Comparison of ENCODE assay signal across 15 cellular contexts in genomic region chr12:92914170-92914569, GRCh38. TPM values are rescaled to one million over a fixed set of nuclear protein-coding genes. Genes with fewer than 3 reads are reported as not detected.
DNase-seq lines count a peak whose midpoint lies in the region; ATAC-seq and TF ChIP-seq lines count a peak whose summit lies in the region.
"Had no signal": no experiment of that assay in that cellular context is flagged by ENCODE, and none has a peak within 500 bp of the region (broad histone marks: within the 10 kb centered on the region; RNA-seq: fewer than 3 reads in every experiment).

No MANE protein-coding gene starts in this region.

- no peaks in the 10 kb centered on the region for H3K27me3 ChIP-seq in CD8-positive, alpha-beta T cell (ENCODE audit: insufficient read depth, low read length)

- no peak overlapping the region for H3K4me3 Mint-ChIP-seq in CD14-positive monocyte
- H3K4me3 Mint-ChIP-seq in CD8-positive, alpha-beta T cell, result no peak overlapping the region
- no peak overlapping the region for H3K4me3 Mint-ChIP-seq in T-cell
- H3K4me3 Mint-ChIP-seq in naive thymus-derived CD8-positive, alpha-beta T cell, result no peak overlapping the region
- H3K4me3 Mint-ChIP-seq: B cell; CD8-positive, alpha-beta memory T cell; H9 had no signal

- H3K36me3 Mint-ChIP-seq in CD14-positive monocyte, result peaks cover 1 to 19% of the 10 kb centered on the region in 2 donors
- peaks cover 2% of the 10 kb centered on the region for H3K36me3 Mint-ChIP-seq in CD8-positive, alpha-beta T cell
- H3K36me3 Mint-ChIP-seq in T-cell, result peaks cover 14% of the 10 kb centered on the region
- H3K36me3 Mint-ChIP-seq in naive thymus-derived CD8-positive, alpha-beta T cell, result peaks cover 0 to 10% (median 2%) of the 10 kb centered on the region in 3 donors

- H3K36me3 ChIP-seq in CD8-positive, alpha-beta T cell (ENCODE audit: insufficient read depth, low read length), result no peaks in the 10 kb centered on the region

- ATAC-seq in CD8-positive, alpha-beta T cell, result no peak
- ATAC-seq in T-cell (replicated peaks in 1 of 4), result no peak
- ATAC-seq in naive thymus-derived CD8-positive, alpha-beta T cell, result no peak
- ATAC-seq: GM12878 had no signal

- DNase-seq in CD14-positive monocyte (ENCODE audit: low spot score) (no peak), T-cell (no peak), DMS79 treated with DMSO at 0.1 percent for 48 hours (lab: John Stamatoyannopoulos, UW) (no peak), iPS-NIHi7 (ENCODE audit: extremely low spot score) (no peak), inferior parietal cortex (ENCODE audit: extremely low spot score) (no peak)
- DNase-seq in CD8-positive, alpha-beta T cell, result no peak
- DNase-seq in naive thymus-derived CD8-positive, alpha-beta T cell, result no peak
- DNase-seq in activated CD4-positive, alpha-beta T cell treated with anti-CD3 and anti-CD28 coated beads, Interleukin-2, amount 50 U/mL, for 4 hours, result no peak
- DNase-seq: C1 segment of cervical spinal cord; Caco-2; CD8-positive, alpha-beta memory T cell; GOT3; H9 had no signal

- H3K4me3 ChIP-seq in CD8-positive, alpha-beta T cell (ENCODE audit: low read depth, low read length), result no peak overlapping the region
- H3K4me3 ChIP-seq: GM12878 had no signal

- POLR2A ChIA-PET in CD8-positive, alpha-beta T cell (lab: Charles Lee), result interaction anchor here (1.0 kb wide), 1 partner anchor 14 kb away, joined by 3 read pairs; no protein-coding TSS in a partner anchor
- POLR2A ChIA-PET in T-cell (lab: Charles Lee), result no interaction called here
- POLR2A ChIA-PET in naive thymus-derived CD8-positive, alpha-beta T cell (lab: Charles Lee), result no interaction called here

- H3K9me3 Mint-ChIP-seq in CD14-positive monocyte (peaks cover 0 to 3% (median 0%) of the 10 kb centered on the region in 7 donors), T-cell (no peaks in the 10 kb centered on the region)
- H3K9me3 Mint-ChIP-seq in CD8-positive, alpha-beta T cell, result no peaks in the 10 kb centered on the region
- H3K9me3 Mint-ChIP-seq in naive thymus-derived CD8-positive, alpha-beta T cell, result peaks cover 0 to 1% (median 0%) of the 10 kb centered on the region in 9 donors
- H3K9me3 Mint-ChIP-seq: CD8-positive, alpha-beta memory T cell had no signal

- no peak for TF ChIP-seq CTCF in CD14-positive monocyte (IDR thresholded peaks at IDR 0.05)
- no peak for TF ChIP-seq CTCF in CD8-positive, alpha-beta T cell (IDR thresholded peaks at IDR 0.05)

- H3K4me1 Mint-ChIP-seq in CD14-positive monocyte (peaks cover 43% of the 10 kb centered on the region), T-cell (peaks cover 37 to 51% (median 49%) of the 10 kb centered on the region in 3 donors)
- peaks cover 43% of the 10 kb centered on the region for H3K4me1 Mint-ChIP-seq in CD8-positive, alpha-beta T cell (ENCODE audit: low read depth)
- peaks cover 17 to 50% (median 42%) of the 10 kb centered on the region in 4 donors for H3K4me1 Mint-ChIP-seq in naive thymus-derived CD8-positive, alpha-beta T cell

- H3K4me1 ChIP-seq in CD8-positive, alpha-beta T cell (ENCODE audit: insufficient read depth, low read length), result peaks cover 11% of the 10 kb centered on the region

- intact Hi-C loops in CD14-positive monocyte (cut with micrococcal nuclease), result no loop called here
- intact Hi-C loops in CD8-positive, alpha-beta T cell (cut with DNase I, micrococcal nuclease), result no loop called here

- H3K9me3 ChIP-seq in CD8-positive, alpha-beta T cell (ENCODE audit: low read length), result no peaks in the 10 kb centered on the region

- H3K27me3 Mint-ChIP-seq in CD14-positive monocyte (ENCODE audit: low read depth in 3 of 3) (no peaks in the 10 kb centered on the region), T-cell (no peaks in the 10 kb centered on the region)
- no peaks in the 10 kb centered on the region for H3K27me3 Mint-ChIP-seq in CD8-positive, alpha-beta T cell (ENCODE audit: low read depth)
- H3K27me3 Mint-ChIP-seq in naive thymus-derived CD8-positive, alpha-beta T cell, result no peaks in the 10 kb centered on the region
- H3K27me3 Mint-ChIP-seq: B cell; CD8-positive, alpha-beta memory T cell had no signal

- peak overlapping the region in 5 of 7 donors; percentile 46 to 84 (median 75) for H3K27ac Mint-ChIP-seq in CD14-positive monocyte
- H3K27ac Mint-ChIP-seq in CD8-positive, alpha-beta T cell, result peak overlapping the region; percentile 22
- H3K27ac Mint-ChIP-seq in T-cell, result peak overlapping the region; percentile 49 to 77
- H3K27ac Mint-ChIP-seq in naive thymus-derived CD8-positive, alpha-beta T cell, result peak overlapping the region in 7 of 10 donors; percentile 42 to 75 (median 66)
- H3K27ac Mint-ChIP-seq: B cell, H9 had no signal

- CTCF ChIA-PET in CD8-positive, alpha-beta T cell (lab: Charles Lee), result no interaction called here
- CTCF ChIA-PET in T-cell (lab: Charles Lee), result no interaction called here

- H3K27ac ChIP-seq in CD8-positive, alpha-beta T cell (ENCODE audit: low read depth, low read length), result no peak overlapping the region

RNA-seq across cellular contexts. Expression of gene EEA1, which starts 14.9 kb away (rescaled TPM):
- polyA plus RNA-seq in CD14-positive monocyte, result 10 to 100 TPM in 1 of 2 donors, 1 to 10 TPM in 1; 3.6 to 10.7 TPM
- 1 to 10 TPM; 4.3 to 6.9 TPM for total RNA-seq in CD8-positive, alpha-beta T cell
- 10 to 100 TPM; 21.4 to 29.5 (median 23.5) TPM for total RNA-seq in T-cell
- total RNA-seq in naive thymus-derived CD8-positive, alpha-beta T cell, result 10 to 100 TPM; 17.4 to 22.0 TPM
- 10 to 100 TPM in 1 of 3 donors, 1 to 10 TPM in 2; 6.8 to 13.3 (median 7.9) TPM for polyA plus RNA-seq in naive thymus-derived CD8-positive, alpha-beta T cell

Comparison
In these comparisons a context has a peak if more than half of its experiments do, and no peak if none do; other contexts are left out.
1. H3K27ac Mint-ChIP-seq: peak in every context shown above with its lines; median percentile 75 in CD14-positive monocyte; 66 in naive thymus-derived CD8-positive, alpha-beta T cell; 63 in T-cell; 22 in CD8-positive, alpha-beta T cell.